In genomic region chr1:156500847-156501686, GRCh38 we compare ENCODE assay signal across 1 cellular context.
TF ChIP-seq lines count a peak whose summit lies in the region.

No MANE protein-coding gene starts in this region.

TF ChIP-seq in HepG2, 621 proteins besides CTCF, POLR2A, EP300 and RAD21 (continued from another document):
- TF ChIP-seq ZNF20 (CRISPR knock-in tag; IDR thresholded peaks at IDR 0.05) (no peak), ZNF530 (CRISPR knock-in tag; IDR thresholded peaks at IDR 0.05; ENCODE audit: low read depth) (0 out of 2 replicates have a peak, but pooled peaks have one; percentile 70), ZNF274 (CRISPR knock-in tag; IDR thresholded peaks at IDR 0.05) (peak; percentile 73), ZNF382 (CRISPR knock-in tag; IDR thresholded peaks at IDR 0.05; ENCODE audit: borderline replicate concordance) (no peak), MAZ (IDR thresholded peaks at IDR 0.05; ENCODE audit: borderline replicate concordance, low read depth, low read length) (peak; percentile 94), MAZ (CRISPR knock-in tag; IDR thresholded peaks at IDR 0.05; ENCODE audit: low read depth) (peak; percentile 94), NR2F1 (CRISPR knock-in tag; IDR thresholded peaks at IDR 0.05) (no peak), SUZ12 (IDR thresholded peaks at IDR 0.05; ENCODE audit: low read depth, low read length) (no peak), TCF7 (IDR thresholded peaks at IDR 0.05; ENCODE audit: low read depth) (no peak), TBX2 (CRISPR knock-in tag; IDR thresholded peaks at IDR 0.05; ENCODE audit: borderline replicate concordance) (peak; percentile 58; the same call in 1 of the 2 replicates), BATF2 (CRISPR knock-in tag; IDR thresholded peaks at IDR 0.05) (no peak), DRAP1 (CRISPR knock-in tag; IDR thresholded peaks at IDR 0.05) (peak; percentile 43; the same call in 1 of the 2 replicates), TCF12 (IDR thresholded peaks at IDR 0.05) (no peak), TCF12 (CRISPR knock-in tag; IDR thresholded peaks at IDR 0.05) (no peak), ZNF253 (CRISPR knock-in tag; IDR thresholded peaks at IDR 0.05; ENCODE audit: borderline replicate concordance) (0 out of 2 replicates have a peak, but pooled peaks have one; percentile 68), RFX3 (CRISPR knock-in tag; IDR thresholded peaks at IDR 0.05) (no peak), CENPBD1 (CRISPR knock-in tag; IDR thresholded peaks at IDR 0.05; ENCODE audit: borderline replicate concordance, low read depth) (no peak), ZNF329 (CRISPR knock-in tag; IDR thresholded peaks at IDR 0.05; ENCODE audit: low read depth) (no peak), MTA1 (CRISPR knock-in tag; IDR thresholded peaks at IDR 0.05; ENCODE audit: borderline replicate concordance) (peak; percentile 36; the same call in 1 of the 2 replicates), ZNF570 (CRISPR knock-in tag; IDR thresholded peaks at IDR 0.05; ENCODE audit: borderline replicate concordance) (no peak), ONECUT2 (CRISPR knock-in tag; IDR thresholded peaks at IDR 0.05) (no peak), ATF5 (CRISPR knock-in tag; IDR thresholded peaks at IDR 0.05; ENCODE audit: low read depth) (no peak), ZNF263 (CRISPR knock-in tag; IDR thresholded peaks at IDR 0.05) (no peak), XRCC5 (optimal IDR thresholded peaks at IDR 0.05; ENCODE audit: low read length) (peak; percentile 28), ZNF761 (CRISPR knock-in tag; conservative IDR thresholded peaks at IDR 0.05) (no peak), KAT7 (CRISPR knock-in tag; IDR thresholded peaks at IDR 0.05; ENCODE audit: borderline replicate concordance) (no peak), HMG20A (CRISPR knock-in tag; IDR thresholded peaks at IDR 0.05; ENCODE audit: borderline replicate concordance) (no peak), ZNF121 (CRISPR knock-in tag; IDR thresholded peaks at IDR 0.05) (peak; percentile 34; the same call in 1 of the 2 replicates), NR2F6 (IDR thresholded peaks at IDR 0.05) (no peak), NR2F6 (CRISPR knock-in tag; IDR thresholded peaks at IDR 0.05) (no peak), LRRFIP1 (CRISPR knock-in tag; conservative IDR thresholded peaks at IDR 0.05) (no peak), GABPA (IDR thresholded peaks at IDR 0.05; ENCODE audit: low read depth, low read length) (no peak), GABPA (CRISPR knock-in tag; IDR thresholded peaks at IDR 0.05; ENCODE audit: low read depth) (no peak; the same call in 1 of the 2 replicates), ARNT2 (CRISPR knock-in tag; IDR thresholded peaks at IDR 0.05; ENCODE audit: low read depth) (peak; percentile 69; the same call in 1 of the 2 replicates), YEATS4 (CRISPR knock-in tag; IDR thresholded peaks at IDR 0.05; ENCODE audit: borderline replicate concordance) (peak; percentile 95), BRD4 (CRISPR knock-in tag; IDR thresholded peaks at IDR 0.05) (peak; percentile 91), HIVEP1 (CRISPR knock-in tag; IDR thresholded peaks at IDR 0.05) (peak; percentile 70), ZNF792 (CRISPR knock-in tag; IDR thresholded peaks at IDR 0.05) (0 out of 2 replicates have a peak, but pooled peaks have one; percentile 36), ZNF138 (CRISPR knock-in tag; IDR thresholded peaks at IDR 0.05; ENCODE audit: low read depth) (no peak), ATF2 (CRISPR knock-in tag; IDR thresholded peaks at IDR 0.05) (peak; percentile 67; the same call in 1 of the 2 replicates), FOXO4 (CRISPR knock-in tag; conservative IDR thresholded peaks at IDR 0.05) (peak; percentile 95; the same call in 1 of the 2 replicates), KLF16 (CRISPR knock-in tag; IDR thresholded peaks at IDR 0.05) (peak in 1 of 2 experiments; percentile 46; a peak in 2 of 4 replicates), SKIL (CRISPR knock-in tag; IDR thresholded peaks at IDR 0.05; ENCODE audit: borderline replicate concordance) (0 out of 2 replicates have a peak, but pooled peaks have one; percentile 18), ZNF160 (CRISPR knock-in tag; IDR thresholded peaks at IDR 0.05) (no peak), ZUFSP (CRISPR knock-in tag; IDR thresholded peaks at IDR 0.05; ENCODE audit: borderline replicate concordance) (no peak), ZNF451 (CRISPR knock-in tag; IDR thresholded peaks at IDR 0.05) (no peak), BRCA1 (CRISPR knock-in tag; IDR thresholded peaks at IDR 0.05) (0 out of 2 replicates have a peak, but pooled peaks have one; percentile 39), NFE2 (CRISPR knock-in tag; IDR thresholded peaks at IDR 0.05) (no peak), ZNF607 (CRISPR knock-in tag; IDR thresholded peaks at IDR 0.05; ENCODE audit: borderline replicate concordance) (peak; percentile 83), PRDM10 (CRISPR knock-in tag; IDR thresholded peaks at IDR 0.05; ENCODE audit: low read depth) (0 out of 2 replicates have a peak, but pooled peaks have one; percentile 30), CC2D1A (CRISPR knock-in tag; IDR thresholded peaks at IDR 0.05) (no peak), ELF4 (CRISPR knock-in tag; IDR thresholded peaks at IDR 0.05; ENCODE audit: borderline replicate concordance) (no peak), ZNF558 (CRISPR knock-in tag; IDR thresholded peaks at IDR 0.05; ENCODE audit: borderline replicate concordance) (no peak)
